ENCODE assay signal across 9 cellular contexts in genomic region chr14:76863724-76864407, GRCh38. TPM values are rescaled to one million over a fixed set of nuclear protein-coding genes. Genes with fewer than 3 reads are reported as not detected.
DNase-seq lines count a peak whose midpoint lies in the region; ATAC-seq and TF ChIP-seq lines count a peak whose summit lies in the region.
"Had no signal": no experiment of that assay in that cellular context is flagged by ENCODE, and none has a peak within 500 bp of the region (broad histone marks: within the 10 kb centered on the region; RNA-seq: fewer than 3 reads in every experiment).

No MANE protein-coding gene starts in this region.

- DNase-seq in GM13977 (ENCODE audit: low spot score) (peak; percentile 55), NCI-H510A (lab: John Stamatoyannopoulos, UW) (peak; percentile 89), putamen (ENCODE audit: low spot score) (peak; percentile 55), SW 1271 (lab: John Stamatoyannopoulos, UW) (no peak), NCI-H187 treated with DMSO at 0.1 percent for 48 hours (lab: John Stamatoyannopoulos, UW) (no peak)
- DNase-seq in stimulated activated CD4-positive, alpha-beta T cell treated with anti-CD3 and anti-CD28 coated beads, Interleukin-4, amount 100 ng/mL, for 4 hours = no peak

- TF ChIP-seq CTCF in GM13977 (IDR thresholded peaks at IDR 0.05; ENCODE audit: extremely low read depth, insufficient read depth, missing control alignments) = no peak

- in situ Hi-C loops in GM13977 (cut with MboI; ENCODE audit: low pct_unique_long_range_greater_than_20kb, low sequenced_read_pairs, unreplicated experiment) = no loop called here

- peak; percentile 45 for ATAC-seq in esophagus mucosa
- ATAC-seq in GM18502 (IDR thresholded peaks at IDR 0.05; ENCODE audit: poor library complexity, unreplicated experiment) = no peak

RNA-seq across cellular contexts. Expression of gene LRRC74A, which starts 37.7 kb away (rescaled TPM):
- not detected for total RNA-seq in esophagus mucosa
- total RNA-seq: fibroblast of lung had no signal

RNA-seq across cellular contexts. Expression of gene ANGEL1, which starts 51.2 kb away (rescaled TPM):
- total RNA-seq in esophagus mucosa = 9.3 TPM

Comparison
In these comparisons a context has a peak if more than half of its experiments do, and no peak if none do; other contexts are left out.
1. DNase-seq: peak in GM13977 (single experiment), NCI-H510A (single experiment) and putamen (single experiment); none in SW 1271 (0 of 2), NCI-H187 treated with DMSO at 0.1 percent for 48 hours (single experiment) and stimulated activated CD4-positive, alpha-beta T cell treated with anti-CD3 and anti-CD28 coated beads, Interleukin-4, amount 100 ng/mL, for 4 hours (0 of 2).